11 cellular contexts compared by ENCODE assay signal in genomic region chr14:95713596-95714371, GRCh38.
A peak's percentile ranks its signal among the peaks of the same experiment; 100 is the strongest.
DNase-seq lines count a peak whose midpoint lies in the region; ATAC-seq lines count a peak whose summit lies in the region.
"Had no signal": no experiment of that assay in that cellular context is flagged by ENCODE, and none has a peak within 500 bp of the region (broad histone marks: within the 10 kb centered on the region; RNA-seq: fewer than 3 reads in every experiment).

A gene with protein sequence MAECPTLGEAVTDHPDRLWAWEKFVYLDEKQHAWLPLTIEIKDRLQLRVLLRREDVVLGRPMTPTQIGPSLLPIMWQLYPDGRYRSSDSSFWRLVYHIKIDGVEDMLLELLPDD (minus strand): TSS chr14:95714125. CDS start chr14:95714066, 59 bp downstream.

- no peaks in the 10 kb centered on the region for H3K4me1 ChIP-seq in iPS-15b (ENCODE audit: control insufficient read depth, insufficient read depth, low read length)
- H3K4me1 ChIP-seq: pancreas had no signal

- no peaks in the 10 kb centered on the region for H3K36me3 ChIP-seq in iPS-15b (ENCODE audit: control insufficient read depth, insufficient read depth, low read length)
- H3K36me3 ChIP-seq: pancreas had no signal

- no peak within 1 kb of the TSS for H3K9ac ChIP-seq in iPS-15b (ENCODE audit: low read depth, low read length)

- ATAC-seq in GM18517 (IDR thresholded peaks at IDR 0.05; ENCODE audit: unreplicated experiment): peak; percentile 63
- peak; percentile 71 for ATAC-seq in GM21515 (IDR thresholded peaks at IDR 0.05; ENCODE audit: unreplicated experiment)
- peak; percentile 81 for ATAC-seq in HG03135 (IDR thresholded peaks at IDR 0.05; ENCODE audit: unreplicated experiment)
- ATAC-seq: pancreas had no signal

- H3K4me3 ChIP-seq in iPS-15b (ENCODE audit: low read depth, low read length): peak within 1 kb of the TSS; percentile 5
- H3K4me3 ChIP-seq: pancreas had no signal

- DNase-seq in Ammon's horn (ENCODE audit: low spot score) (no peak), cortex of kidney (lab: John Stamatoyannopoulos, UW) (no peak), NCI-H128 (lab: John Stamatoyannopoulos, UW; ENCODE audit: unreplicated experiment) (no peak)
- no peak for DNase-seq in stimulated activated CD8-positive, alpha-beta memory T cell treated with anti-CD3 and anti-CD28 coated beads, Interleukin-4, amount 100 ng/mL, for 48 hours
- DNase-seq: NCI-H1105 treated with DMSO at 0.1 percent for 48 hours, SHP77 treated with DMSO at 0.1 percent for 48 hours had no signal

- H3K27me3 ChIP-seq in iPS-15b (ENCODE audit: control insufficient read depth, insufficient read depth, low read length): peaks cover 45% of the 10 kb centered on the region

- no peaks in the 10 kb centered on the region for H3K9me3 ChIP-seq in iPS-15b (ENCODE audit: control insufficient read depth, insufficient read depth, low read length)
- H3K9me3 ChIP-seq: pancreas had no signal
